In genomic region chr11:124499711-124500110, GRCh38 we compare ENCODE assay signal across 29 cellular contexts. TPM values are rescaled to one million over a fixed set of nuclear protein-coding genes. Genes with fewer than 3 reads are reported as not detected.
"Had no signal": no experiment of that assay in that cellular context is flagged by ENCODE, and none has a peak within 500 bp of the region (broad histone marks: within the 10 kb centered on the region; RNA-seq: fewer than 3 reads in every experiment).

No MANE protein-coding gene starts in this region.

- DNase-seq: colonic mucosa; effector memory CD4-positive, alpha-beta T cell; foreskin keratinocyte; heart right ventricle; hippocampal formation; mucosa of descending colon; naive thymus-derived CD4-positive, alpha-beta T cell; pancreas; right cardiac atrium; sigmoid colon; stimulated activated CD4-positive, alpha-beta T cell treated with anti-CD3 and anti-CD28 coated beads, Interleukin-2, amount 100 ng/mL, for 24 hours; stimulated activated CD4-positive, alpha-beta T cell treated with anti-CD3 and anti-CD28 coated beads, Interleukin-4, amount 100 ng/mL, for 24 hours; stimulated activated naive CD8-positive, alpha-beta T cell treated with anti-CD3 and anti-CD28 coated beads, Interleukin-15, Interleukin-2, amounts not matched to agents 100 U/mL and 50 U/mL, for 24 hours; substantia nigra; upper lobe of left lung had no signal

- H3K27ac ChIP-seq: colonic mucosa, esophagus muscularis mucosa, foreskin keratinocyte, gastroesophageal sphincter, heart right ventricle, pancreas, sigmoid colon, thoracic aorta, tibial nerve, upper lobe of left lung had no signal

RNA-seq across cellular contexts. Expression of gene OR8B12, which starts 43.7 kb away (rescaled TPM):
- total RNA-seq: chondrocyte; colonic mucosa; endothelial cell of umbilical vein; epithelial cell of proximal tubule; esophagus muscularis mucosa; fibroblast of lung; foreskin keratinocyte; gastroesophageal sphincter; heart right ventricle; liver; lung; mesothelial cell of epicardium; mucosa of descending colon; naive thymus-derived CD4-positive, alpha-beta T cell; omental fat pad; pancreas; progenitor cell of endocrine pancreas; right cardiac atrium; sigmoid colon; skeletal muscle tissue; thoracic aorta; tibial nerve; upper lobe of left lung had no signal

RNA-seq across cellular contexts. Expression of gene OR8B8, which starts 54.2 kb away (rescaled TPM):
- total RNA-seq: chondrocyte; colonic mucosa; endothelial cell of umbilical vein; epithelial cell of proximal tubule; esophagus muscularis mucosa; fibroblast of lung; foreskin keratinocyte; gastroesophageal sphincter; heart right ventricle; liver; lung; mesothelial cell of epicardium; mucosa of descending colon; naive thymus-derived CD4-positive, alpha-beta T cell; omental fat pad; pancreas; progenitor cell of endocrine pancreas; sigmoid colon; skeletal muscle tissue; thoracic aorta; tibial nerve; upper lobe of left lung had no signal
